In the genomic region with DNA sequence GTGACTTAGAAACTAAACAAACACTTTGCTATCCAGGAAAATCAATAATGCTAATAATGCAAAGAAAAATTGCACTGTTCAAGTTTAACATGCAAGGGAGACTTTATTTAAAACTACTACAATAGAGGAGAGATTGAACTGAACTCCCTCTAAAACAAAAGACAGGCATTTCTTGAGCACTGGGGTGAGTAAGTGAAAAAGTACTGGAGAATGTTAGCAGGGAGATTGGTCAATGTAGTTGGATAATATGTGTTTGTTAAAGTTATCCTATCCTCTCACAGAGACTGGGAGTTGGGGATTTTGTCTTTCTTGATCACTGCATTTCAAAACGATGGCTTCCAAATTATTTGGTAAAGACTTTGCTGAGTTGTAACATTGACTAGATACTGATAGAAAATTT, we compare ENCODE assay signal across 1 cellular context.
TF ChIP-seq lines count a peak whose summit lies in the region.

No MANE protein-coding gene starts in this region.

TF ChIP-seq in GM23338, 12 proteins besides CTCF, POLR2A, EP300 and RAD21 (continued from another document):
- TF ChIP-seq, protein P1, sequence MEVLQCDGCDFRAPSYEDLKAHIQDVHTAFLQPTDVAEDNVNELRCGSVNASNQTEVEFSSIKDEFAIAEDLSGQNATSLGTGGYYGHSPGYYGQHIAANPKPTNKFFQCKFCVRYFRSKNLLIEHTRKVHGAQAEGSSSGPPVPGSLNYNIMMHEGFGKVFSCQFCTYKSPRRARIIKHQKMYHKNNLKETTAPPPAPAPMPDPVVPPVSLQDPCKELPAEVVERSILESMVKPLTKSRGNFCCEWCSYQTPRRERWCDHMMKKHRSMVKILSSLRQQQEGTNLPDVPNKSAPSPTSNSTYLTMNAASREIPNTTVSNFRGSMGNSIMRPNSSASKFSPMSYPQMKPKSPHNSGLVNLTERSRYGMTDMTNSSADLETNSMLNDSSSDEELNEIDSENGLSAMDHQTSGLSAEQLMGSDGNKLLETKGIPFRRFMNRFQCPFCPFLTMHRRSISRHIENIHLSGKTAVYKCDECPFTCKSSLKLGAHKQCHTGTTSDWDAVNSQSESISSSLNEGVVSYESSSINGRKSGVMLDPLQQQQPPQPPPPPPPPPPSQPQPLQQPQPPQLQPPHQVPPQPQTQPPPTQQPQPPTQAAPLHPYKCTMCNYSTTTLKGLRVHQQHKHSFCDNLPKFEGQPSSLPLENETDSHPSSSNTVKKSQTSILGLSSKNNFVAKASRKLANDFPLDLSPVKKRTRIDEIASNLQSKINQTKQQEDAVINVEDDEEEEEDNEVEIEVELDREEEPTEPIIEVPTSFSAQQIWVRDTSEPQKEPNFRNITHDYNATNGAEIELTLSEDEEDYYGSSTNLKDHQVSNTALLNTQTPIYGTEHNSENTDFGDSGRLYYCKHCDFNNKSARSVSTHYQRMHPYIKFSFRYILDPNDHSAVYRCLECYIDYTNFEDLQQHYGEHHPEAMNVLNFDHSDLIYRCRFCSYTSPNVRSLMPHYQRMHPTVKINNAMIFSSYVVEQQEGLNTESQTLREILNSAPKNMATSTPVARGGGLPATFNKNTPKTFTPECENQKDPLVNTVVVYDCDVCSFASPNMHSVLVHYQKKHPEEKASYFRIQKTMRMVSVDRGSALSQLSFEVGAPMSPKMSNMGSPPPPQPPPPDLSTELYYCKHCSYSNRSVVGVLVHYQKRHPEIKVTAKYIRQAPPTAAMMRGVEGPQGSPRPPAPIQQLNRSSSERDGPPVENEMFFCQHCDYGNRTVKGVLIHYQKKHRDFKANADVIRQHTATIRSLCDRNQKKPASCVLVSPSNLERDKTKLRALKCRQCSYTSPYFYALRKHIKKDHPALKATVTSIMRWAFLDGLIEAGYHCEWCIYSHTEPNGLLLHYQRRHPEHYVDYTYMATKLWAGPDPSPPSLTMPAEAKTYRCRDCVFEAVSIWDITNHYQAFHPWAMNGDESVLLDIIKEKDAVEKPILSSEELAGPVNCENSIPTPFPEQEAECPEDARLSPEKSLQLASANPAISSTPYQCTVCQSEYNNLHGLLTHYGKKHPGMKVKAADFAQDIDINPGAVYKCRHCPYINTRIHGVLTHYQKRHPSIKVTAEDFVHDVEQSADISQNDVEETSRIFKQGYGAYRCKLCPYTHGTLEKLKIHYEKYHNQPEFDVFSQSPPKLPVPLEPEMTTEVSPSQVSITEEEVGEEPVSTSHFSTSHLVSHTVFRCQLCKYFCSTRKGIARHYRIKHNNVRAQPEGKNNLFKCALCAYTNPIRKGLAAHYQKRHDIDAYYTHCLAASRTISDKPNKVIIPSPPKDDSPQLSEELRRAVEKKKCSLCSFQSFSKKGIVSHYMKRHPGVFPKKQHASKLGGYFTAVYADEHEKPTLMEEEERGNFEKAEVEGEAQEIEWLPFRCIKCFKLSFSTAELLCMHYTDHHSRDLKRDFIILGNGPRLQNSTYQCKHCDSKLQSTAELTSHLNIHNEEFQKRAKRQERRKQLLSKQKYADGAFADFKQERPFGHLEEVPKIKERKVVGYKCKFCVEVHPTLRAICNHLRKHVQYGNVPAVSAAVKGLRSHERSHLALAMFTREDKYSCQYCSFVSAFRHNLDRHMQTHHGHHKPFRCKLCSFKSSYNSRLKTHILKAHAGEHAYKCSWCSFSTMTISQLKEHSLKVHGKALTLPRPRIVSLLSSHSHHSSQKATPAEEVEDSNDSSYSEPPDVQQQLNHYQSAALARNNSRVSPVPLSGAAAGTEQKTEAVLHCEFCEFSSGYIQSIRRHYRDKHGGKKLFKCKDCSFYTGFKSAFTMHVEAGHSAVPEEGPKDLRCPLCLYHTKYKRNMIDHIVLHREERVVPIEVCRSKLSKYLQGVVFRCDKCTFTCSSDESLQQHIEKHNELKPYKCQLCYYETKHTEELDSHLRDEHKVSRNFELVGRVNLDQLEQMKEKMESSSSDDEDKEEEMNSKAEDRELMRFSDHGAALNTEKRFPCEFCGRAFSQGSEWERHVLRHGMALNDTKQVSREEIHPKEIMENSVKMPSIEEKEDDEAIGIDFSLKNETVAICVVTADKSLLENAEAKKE (CRISPR knock-in tag; IDR thresholded peaks at IDR 0.05), result no peak
- TF ChIP-seq EZH2 (IDR thresholded peaks at IDR 0.05; ENCODE audit: low read depth, unreplicated experiment), result no peak
- TF ChIP-seq STAT1 (IDR thresholded peaks at IDR 0.05; ENCODE audit: unreplicated experiment), result no peak
